Comparison of ENCODE assay signal across 1 cellular context in genomic region chr19:10961073-10961762, GRCh38.
TF ChIP-seq lines count a peak whose summit lies in the region.

No MANE protein-coding gene starts in this region.

TF ChIP-seq in WTC11, 78 proteins besides CTCF, POLR2A, EP300 and RAD21 (continued from another document):
- TF ChIP-seq ZNF396 (CRISPR knock-in tag; IDR thresholded peaks at IDR 0.05; ENCODE audit: borderline replicate concordance) (no peak), USF2 (CRISPR knock-in tag; IDR thresholded peaks at IDR 0.05) (no peak), ZNF423 (CRISPR knock-in tag; IDR thresholded peaks at IDR 0.05) (no peak), ZNF263 (CRISPR knock-in tag; IDR thresholded peaks at IDR 0.05; ENCODE audit: low read depth) (no peak), MXD4 (CRISPR knock-in tag; IDR thresholded peaks at IDR 0.05; ENCODE audit: borderline replicate concordance) (no peak), ATF1 (CRISPR knock-in tag; IDR thresholded peaks at IDR 0.05) (no peak), HMGXB4 (CRISPR knock-in tag; IDR thresholded peaks at IDR 0.05) (no peak), ZNF281 (CRISPR knock-in tag; IDR thresholded peaks at IDR 0.05) (no peak), ZNF512 (CRISPR knock-in tag; IDR thresholded peaks at IDR 0.05; ENCODE audit: borderline replicate concordance) (no peak), JAZF1 (CRISPR knock-in tag; IDR thresholded peaks at IDR 0.05) (no peak)
TF ChIP-seq in WTC11: peak in this region for 4.
